In the genomic region with DNA sequence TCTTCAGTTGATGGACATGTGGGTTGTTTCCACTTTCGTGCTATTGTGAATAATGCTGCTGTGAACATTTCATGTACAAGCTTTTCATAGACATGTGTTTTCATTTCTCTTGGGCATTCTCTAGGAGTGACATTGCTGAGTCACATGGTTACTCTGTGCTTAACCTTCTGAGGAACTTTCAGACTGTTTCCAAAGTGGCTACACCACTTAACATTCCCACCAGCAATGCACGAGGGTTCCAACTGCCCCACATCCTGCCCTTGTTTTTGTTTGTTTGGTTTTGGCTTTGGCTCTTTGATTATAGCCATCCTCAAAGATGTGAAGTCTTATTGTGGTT, we compare ENCODE assay signal across 15 cellular contexts. TPM values are rescaled to one million over a fixed set of nuclear protein-coding genes. Genes with fewer than 3 reads are reported as not detected.
DNase-seq lines count a peak whose midpoint lies in the region; TF ChIP-seq lines count a peak whose summit lies in the region.
"Had no signal": no experiment of that assay in that cellular context is flagged by ENCODE, and none has a peak within 500 bp of the region (broad histone marks: within the 10 kb centered on the region; RNA-seq: fewer than 3 reads in every experiment).

No MANE protein-coding gene starts in this region.

- no peak overlapping the region for H3K14ac ChIP-seq in mesenchymal stem cell (ENCODE audit: low read length in 2 of 2)

- in situ Hi-C loops in brain microvascular endothelial cell (cut with HindIII; ENCODE audit: low pct_ligation_motif_present, low sequenced_read_pairs): loop anchor here (25.0 kb wide), 1 partner anchor 243 kb away; no protein-coding TSS in a partner anchor

- TF ChIP-seq CTCF in AG09319 (IDR thresholded peaks at IDR 0.05; ENCODE audit: low read depth, low read length): no peak
- no peak for TF ChIP-seq CTCF in brain microvascular endothelial cell (IDR thresholded peaks at IDR 0.05; ENCODE audit: low read depth, low read length, missing control alignments)
- TF ChIP-seq CTCF in uterus (IDR thresholded peaks at IDR 0.05): no peak

- no peaks in the 10 kb centered on the region for H3K79me1 ChIP-seq in mesenchymal stem cell (replicated peaks; ENCODE audit: low read length, poor library complexity, severe bottlenecking)

- H3K27me3 ChIP-seq in brain microvascular endothelial cell (replicated peaks) (no peaks in the 10 kb centered on the region), mesenchymal stem cell (ENCODE audit: control insufficient read depth in 1 of 2, insufficient read depth in 1 of 2, low read length in 2 of 2) (peaks cover 0 to 21% of the 10 kb centered on the region in 2 experiments), uterus (no peaks in the 10 kb centered on the region)

- H4K8ac ChIP-seq in mesenchymal stem cell (ENCODE audit: low read length): no peak overlapping the region

- no peak overlapping the region for H3K18ac ChIP-seq in mesenchymal stem cell (ENCODE audit: low read depth in 1 of 2, low read length in 2 of 2)

- H3K27ac ChIP-seq in brain microvascular endothelial cell (no peak overlapping the region), mesenchymal stem cell (ENCODE audit: low read length, poor library complexity, severe bottlenecking) (no peak overlapping the region), uterus (no peak overlapping the region)

- no peak overlapping the region for H2BK12ac ChIP-seq in mesenchymal stem cell (ENCODE audit: low read length in 2 of 2)

- H3K23ac ChIP-seq in mesenchymal stem cell (ENCODE audit: low read length in 2 of 2): no peak overlapping the region

- no peak overlapping the region for H2BK15ac ChIP-seq in mesenchymal stem cell (ENCODE audit: low read depth, poor library complexity, severe bottlenecking)

- no peak overlapping the region for H2BK120ac ChIP-seq in mesenchymal stem cell (ENCODE audit: low read depth, low read length)

- H3K36me3 ChIP-seq in brain microvascular endothelial cell (replicated peaks) (no peaks in the 10 kb centered on the region), mesenchymal stem cell (ENCODE audit: control insufficient read depth in 1 of 2, insufficient read depth in 2 of 2, low read depth in 1 of 2, low read length in 2 of 2) (no peaks in the 10 kb centered on the region), uterus (no peaks in the 10 kb centered on the region)

- no peak overlapping the region for H3K4me2 ChIP-seq in mesenchymal stem cell (ENCODE audit: low read length, poor library complexity, severe bottlenecking)

- no peak overlapping the region for H3K9ac ChIP-seq in mesenchymal stem cell (ENCODE audit: low read length)

- H4K91ac ChIP-seq in mesenchymal stem cell (ENCODE audit: low read length): no peak overlapping the region

- H3K4me3 ChIP-seq in brain microvascular endothelial cell (ENCODE audit: low read depth, low read length) (no peak overlapping the region), mesenchymal stem cell (ENCODE audit: insufficient read depth in 1 of 2, low read depth in 1 of 2, low read length in 2 of 2) (no peak overlapping the region), uterus (no peak overlapping the region)

- H3K4me1 ChIP-seq in mesenchymal stem cell (ENCODE audit: control insufficient read depth, insufficient read depth, low read depth, low read length) (peaks cover 2% of the 10 kb centered on the region), uterus (no peaks in the 10 kb centered on the region)

- DNase-seq in AG09319 (ENCODE audit: extremely low read depth, low read depth): peak; percentile 73
- DNase-seq in GM04504 (ENCODE audit: low read depth): peak; percentile 79
- DNase-seq in brain microvascular endothelial cell: peak; percentile 23
- DNase-seq in mesenchymal stem cell: peak; percentile 88
- DNase-seq in islet precursor cell: no peak
- DNase-seq in uterus: no peak
- no peak for DNase-seq in HuH-7.5 (ENCODE audit: low spot score)
- no peak for DNase-seq in NCI-H510A (lab: John Stamatoyannopoulos, UW)
- DNase-seq: activated naive CD8-positive, alpha-beta T cell treated with anti-CD3 and anti-CD28 coated beads, Interleukin-2, amount 50 U/mL, for 24 hours; activated T-cell treated with anti-CD3 and anti-CD28 coated beads, Interleukin-2, amount 50 U/mL, for 24 hours; CD4-positive, alpha-beta memory T cell; dermis blood vessel endothelial cell; NCI-H526; stimulated activated CD4-positive, alpha-beta T cell treated with anti-CD3 and anti-CD28 coated beads, Interleukin-4, amount 100 ng/mL, for 24 hours; stimulated activated naive B cell treated with anti-CD40 and anti-IgM and Interleukin-4, amounts not matched to agents 10 μg/mL and 1 μg/mL and 100 μg/mL, for 72 hours had no signal

- WGBS in mesenchymal stem cell: 33% methylated on average over 2 of the region's 2 CpGs

- no peak for TF ChIP-seq POLR2A in uterus (IDR thresholded peaks at IDR 0.05)

- intact Hi-C loops in uterus (cut with DNase I; ENCODE audit: low total_unique reads): no loop called here

- no peak overlapping the region for H2BK5ac ChIP-seq in mesenchymal stem cell (ENCODE audit: low read depth, low read length, poor library complexity, severe bottlenecking)

- H3K9me3 ChIP-seq in mesenchymal stem cell (ENCODE audit: control insufficient read depth, low read length): no peaks in the 10 kb centered on the region
- no peaks in the 10 kb centered on the region for H3K9me3 ChIP-seq in uterus

- H3K4ac ChIP-seq in mesenchymal stem cell (ENCODE audit: low read depth in 1 of 2, low read length in 2 of 2): no peak overlapping the region

- H2AFZ ChIP-seq in mesenchymal stem cell (ENCODE audit: low read depth, low read length): no peak overlapping the region

- no peak overlapping the region for H2AK5ac ChIP-seq in mesenchymal stem cell (ENCODE audit: low read length, severe bottlenecking)

RNA-seq across cellular contexts. Expression of a gene that starts 14.2 kb away (rescaled TPM):
- 19.1 TPM for polyA plus RNA-seq in mesenchymal stem cell (2013, experiment 1 of 2)
- 20.6 TPM for polyA plus RNA-seq in mesenchymal stem cell (2013, experiment 2 of 2)
- total RNA-seq in uterus: 10 to 100 TPM; 26.3 to 61.7 (median 32.2) TPM

Comparison
In these comparisons a context has a peak if more than half of its experiments do, and no peak if none do; other contexts are left out.
1. DNase-seq: peak in AG09319 (single experiment), GM04504 (single experiment), brain microvascular endothelial cell (single experiment) and mesenchymal stem cell (single experiment); none in islet precursor cell (single experiment), uterus (0 of 2), HuH-7.5 (single experiment) and NCI-H510A (single experiment).